Comparison of ENCODE assay signal across 31 cellular contexts in genomic region chr4:15089979-15090378, GRCh38.
DNase-seq lines count a peak whose midpoint lies in the region; ATAC-seq, FAIRE-seq and TF ChIP-seq lines count a peak whose summit lies in the region.
"Had no signal": no experiment of that assay in that cellular context is flagged by ENCODE, and none has a peak within 500 bp of the region (broad histone marks: within the 10 kb centered on the region; RNA-seq: fewer than 3 reads in every experiment).

No MANE protein-coding gene starts in this region.

- no peaks in the 10 kb centered on the region for H3K9me1 ChIP-seq in K562 (ENCODE audit: control insufficient read depth, insufficient read depth, low read length)

- H2AFZ ChIP-seq in K562 (ENCODE audit: low read depth, low read length), result peak overlapping the region; percentile 70

- CTCF ChIA-PET in K562 (lab: Yijun Ruan, JAX; ENCODE audit: low intra/inter-chr PET ratio), result interaction anchor here (1.2 kb wide), 1 partner anchor 10 kb away, joined by 4 read pairs; no protein-coding TSS in a partner anchor

- DNase-seq in K562 (ENCODE audit: extremely low read depth in 1 of 4, low spot score in 3 of 4), result no peak
- no peak for DNase-seq in activated naive CD8-positive, alpha-beta T cell treated with anti-CD3 and anti-CD28 coated beads for 36 hours
- DNase-seq: 8988T; ACHN; AML-193; BE2C; C1 segment of cervical spinal cord; Caco-2; Calu3; CD4-positive, alpha-beta memory T cell; CD4-positive, alpha-beta T cell; CD4-positive, CD25-positive, alpha-beta regulatory T cell; CD8-positive, alpha-beta memory T cell; CD8-positive, alpha-beta T cell; COR-L47; DMS 273 treated with DMSO at 0.1 percent for 48 hours; DMS153; DMS53; DMS79; DMS79 treated with DMSO at 0.1 percent for 48 hours; DND-41; EL had no signal

- H4K20me1 ChIP-seq in K562 (replicated peaks; ENCODE audit: control insufficient read depth, insufficient read depth, low read length), result no peaks in the 10 kb centered on the region
- H4K20me1 ChIP-seq: BLaER1; BLaER1 treated with 17β-estradiol and CSF1 and Interleukin-3, amounts not matched to agents 10 nM and 100 nM had no signal

- no peaks in the 10 kb centered on the region for H3K27me3 ChIP-seq in K562 (ENCODE audit: control insufficient read depth in 2 of 2, insufficient read depth in 2 of 2, low read length in 2 of 2)
- H3K27me3 ChIP-seq: BE2C; BLaER1; BLaER1 treated with 17β-estradiol and CSF1 and Interleukin-3, amounts not matched to agents 10 nM and 100 nM had no signal

- no peak for TF ChIP-seq EP300 in K562 (IDR thresholded peaks at IDR 0.05; ENCODE audit: low read length)

- TF ChIP-seq CTCF in K562 (IDR thresholded peaks at IDR 0.05 in 2 of 3, conservative IDR thresholded peaks at IDR 0.05 in 1 of 3; ENCODE audit: insufficient read depth in 2 of 3, low read depth in 1 of 3, low read length in 3 of 3), result no peak

- no peak for TF ChIP-seq RAD21 in K562 (CRISPR knock-in tag; conservative IDR thresholded peaks at IDR 0.05 in 1 of 2, IDR thresholded peaks at IDR 0.05 in 1 of 2)

- peak overlapping the region; percentile 78 for H3K4me2 ChIP-seq in K562 (ENCODE audit: insufficient read depth, low read length)
- H3K4me2 ChIP-seq: A549; BLaER1; BLaER1 treated with 17β-estradiol and CSF1 and Interleukin-3, amounts not matched to agents 10 nM and 100 nM had no signal

- H3K36me3 ChIP-seq in K562 (ENCODE audit: control insufficient read depth, insufficient read depth, low read length), result no peaks in the 10 kb centered on the region
- H3K36me3 ChIP-seq: BE2C; BLaER1; BLaER1 treated with 17β-estradiol and CSF1 and Interleukin-3, amounts not matched to agents 10 nM and 100 nM had no signal

- ATAC-seq in K562, result peak; percentile 46
- ATAC-seq: A549; CD8-positive, alpha-beta T cell had no signal

- H3K4me3 Mint-ChIP-seq in activated naive CD8-positive, alpha-beta T cell treated with anti-CD3 and anti-CD28 coated beads for 36 hours, result no peak overlapping the region
- H3K4me3 Mint-ChIP-seq: B cell; CD14-positive monocyte; CD4-positive, alpha-beta memory T cell; CD4-positive, alpha-beta T cell; CD4-positive, CD25-positive, alpha-beta regulatory T cell; CD8-positive, alpha-beta memory T cell; CD8-positive, alpha-beta T cell had no signal

- peaks cover 22% of the 10 kb centered on the region for H3K79me2 ChIP-seq in K562 (ENCODE audit: control insufficient read depth, insufficient read depth, low read length)

- no peak overlapping the region; the same call in 2 of the 3 replicates for H3K27ac ChIP-seq in K562 (ENCODE audit: extremely low read depth, low read depth, low read length)
- H3K27ac ChIP-seq: 22Rv1; A549; BLaER1; BLaER1 treated with 17β-estradiol and CSF1 and Interleukin-3, amounts not matched to agents 10 nM and 100 nM; C4-2B had no signal

- intact Hi-C loops in K562 (cut with micrococcal nuclease), result loop anchor here (5.0 kb wide), 1 partner anchor 88 kb away; the partner anchor contains the start of gene CPEB2

- TF ChIP-seq POLR2A in K562 (conservative IDR thresholded peaks at IDR 0.05), result no peak

- peaks cover 2% of the 10 kb centered on the region for H3K9me3 Mint-ChIP-seq in activated naive CD8-positive, alpha-beta T cell treated with anti-CD3 and anti-CD28 coated beads for 36 hours
- H3K9me3 Mint-ChIP-seq: CD8-positive, alpha-beta T cell had no signal

- peak overlapping the region; percentile 32 for H3K4me3 ChIP-seq in K562
- H3K4me3 ChIP-seq: A549; BLaER1; BLaER1 treated with 17β-estradiol and CSF1 and Interleukin-3, amounts not matched to agents 10 nM and 100 nM had no signal

- BruUV-seq in K562 (replicated peaks; lab: Mats Ljungman, UMichigan), result no TSS peak

- no peak overlapping the region for H3K27ac Mint-ChIP-seq in activated naive CD8-positive, alpha-beta T cell treated with anti-CD3 and anti-CD28 coated beads for 36 hours
- H3K27ac Mint-ChIP-seq: B cell; CD14-positive monocyte; CD4-positive, alpha-beta memory T cell; CD4-positive, alpha-beta T cell; CD4-positive, CD25-positive, alpha-beta regulatory T cell; CD8-positive, alpha-beta memory T cell; CD8-positive, alpha-beta T cell had no signal

- H3K9ac ChIP-seq in K562 (ENCODE audit: insufficient read depth in 1 of 2, low read depth in 2 of 2, low read length in 2 of 2), result peak overlapping the region in 1 of 2 experiments; percentile 72; a peak in 2 of 4 replicates
- H3K9ac ChIP-seq: BLaER1; BLaER1 treated with 17β-estradiol and CSF1 and Interleukin-3, amounts not matched to agents 10 nM and 100 nM had no signal

- no peaks in the 10 kb centered on the region; a peak in 1 of 5 replicates for H3K4me1 ChIP-seq in K562 (replicated peaks in 1 of 2; ENCODE audit: control insufficient read depth in 2 of 2, insufficient read depth in 2 of 2, low read length in 2 of 2)
- H3K4me1 ChIP-seq: A549; BE2C; BLaER1; BLaER1 treated with 17β-estradiol and CSF1 and Interleukin-3, amounts not matched to agents 10 nM and 100 nM; Caco-2 had no signal

- H3K27me3 Mint-ChIP-seq in activated naive CD8-positive, alpha-beta T cell treated with anti-CD3 and anti-CD28 coated beads for 36 hours, result peaks cover 9% of the 10 kb centered on the region
- H3K27me3 Mint-ChIP-seq: B cell had no signal

- peak; percentile 46 for FAIRE-seq in K562 (lab: Jason Lieb, UNC)
- FAIRE-seq: A204.1, A549, D721Med had no signal

- in situ Hi-C loops in K562 (cut with MboI), result no loop called here

- POLR2A ChIA-PET in K562 (lab: Yijun Ruan, JAX), result interaction anchor here (0.8 to 1.0 kb wide), 2 partner anchors 9 to 16 kb away, joined by 3 to 5 read pairs; no protein-coding TSS in a partner anchor

- no peaks in the 10 kb centered on the region for H3K36me3 Mint-ChIP-seq in activated naive CD8-positive, alpha-beta T cell treated with anti-CD3 and anti-CD28 coated beads for 36 hours
- H3K36me3 Mint-ChIP-seq: CD14-positive monocyte; CD4-positive, alpha-beta memory T cell; CD4-positive, CD25-positive, alpha-beta regulatory T cell; CD8-positive, alpha-beta T cell had no signal

- no peaks in the 10 kb centered on the region for H3K9me3 ChIP-seq in K562 (replicated peaks; ENCODE audit: control insufficient read depth, insufficient read depth, low read depth, low read length)
- H3K9me3 ChIP-seq: A549, BE2C, Caco-2 had no signal

- H3K4me1 Mint-ChIP-seq in activated naive CD8-positive, alpha-beta T cell treated with anti-CD3 and anti-CD28 coated beads for 36 hours, result no peaks in the 10 kb centered on the region
- H3K4me1 Mint-ChIP-seq: B cell; CD14-positive monocyte; CD4-positive, alpha-beta memory T cell; CD4-positive, CD25-positive, alpha-beta regulatory T cell; CD8-positive, alpha-beta memory T cell had no signal

- 2% methylated on average over 3 of the region's 3 CpGs for WGBS in K562 (ENCODE audit: insufficient coverage, low coverage, missing lambda C conversion rate)

TF ChIP-seq in K562, 482 proteins besides CTCF, POLR2A, EP300 and RAD21:
- TF ChIP-seq MAFG (tag; conservative IDR thresholded peaks at IDR 0.05) (peak; percentile 51), ZNF512 (tag; IDR thresholded peaks at IDR 0.05) (0 out of 2 replicates have a peak, but pooled peaks have one; percentile 58), HDAC3 (IDR thresholded peaks at IDR 0.05; ENCODE audit: borderline replicate concordance, partially characterized antibody) (no peak), ZNF316 (IDR thresholded peaks at IDR 0.05) (peak; percentile 70), C11orf30 (IDR thresholded peaks at IDR 0.05; ENCODE audit: low read depth) (peak; percentile 57; the same call in 1 of the 2 replicates), SPI1 (IDR thresholded peaks at IDR 0.05; ENCODE audit: borderline replicate concordance, low read depth, low read length) (peak; percentile 84), NFE2 (IDR thresholded peaks at IDR 0.05; ENCODE audit: low read depth) (0 out of 2 replicates have a peak, but pooled peaks have one; percentile 8), PCBP1 (IDR thresholded peaks at IDR 0.05; ENCODE audit: low read depth, low read length, poor library complexity, severe bottlenecking) (no peak), TAF7 (tag; IDR thresholded peaks at IDR 0.05) (no peak)
